1 cellular context compared by ENCODE assay signal in the genomic region with DNA sequence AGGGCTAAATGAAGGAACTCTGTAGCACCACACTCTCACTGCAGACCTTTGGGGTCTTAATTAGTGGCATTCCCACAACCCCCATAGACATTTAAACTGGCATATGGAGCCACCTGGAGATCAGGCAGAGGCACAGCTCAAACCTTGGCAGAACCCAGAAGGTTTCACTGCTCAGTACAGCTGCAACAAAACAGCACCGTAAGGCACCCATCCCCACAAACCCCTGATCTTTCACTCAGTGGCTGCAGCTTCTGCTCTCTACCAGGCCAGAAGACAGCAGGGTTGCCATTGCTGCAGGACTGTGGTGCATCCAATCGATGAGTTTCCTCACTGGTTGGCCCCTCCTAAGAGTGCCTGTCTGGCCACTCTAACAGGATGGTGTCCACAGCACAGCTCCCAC.
TF ChIP-seq lines count a peak whose summit lies in the region.

No MANE protein-coding gene starts in this region.

TF ChIP-seq in H1, 55 proteins besides CTCF, POLR2A, EP300 and RAD21:
- TF ChIP-seq CBX5 (IDR thresholded peaks at IDR 0.05; ENCODE audit: low read depth, low read length), result no peak
